8 cellular contexts compared by ENCODE assay signal in the genomic region with DNA sequence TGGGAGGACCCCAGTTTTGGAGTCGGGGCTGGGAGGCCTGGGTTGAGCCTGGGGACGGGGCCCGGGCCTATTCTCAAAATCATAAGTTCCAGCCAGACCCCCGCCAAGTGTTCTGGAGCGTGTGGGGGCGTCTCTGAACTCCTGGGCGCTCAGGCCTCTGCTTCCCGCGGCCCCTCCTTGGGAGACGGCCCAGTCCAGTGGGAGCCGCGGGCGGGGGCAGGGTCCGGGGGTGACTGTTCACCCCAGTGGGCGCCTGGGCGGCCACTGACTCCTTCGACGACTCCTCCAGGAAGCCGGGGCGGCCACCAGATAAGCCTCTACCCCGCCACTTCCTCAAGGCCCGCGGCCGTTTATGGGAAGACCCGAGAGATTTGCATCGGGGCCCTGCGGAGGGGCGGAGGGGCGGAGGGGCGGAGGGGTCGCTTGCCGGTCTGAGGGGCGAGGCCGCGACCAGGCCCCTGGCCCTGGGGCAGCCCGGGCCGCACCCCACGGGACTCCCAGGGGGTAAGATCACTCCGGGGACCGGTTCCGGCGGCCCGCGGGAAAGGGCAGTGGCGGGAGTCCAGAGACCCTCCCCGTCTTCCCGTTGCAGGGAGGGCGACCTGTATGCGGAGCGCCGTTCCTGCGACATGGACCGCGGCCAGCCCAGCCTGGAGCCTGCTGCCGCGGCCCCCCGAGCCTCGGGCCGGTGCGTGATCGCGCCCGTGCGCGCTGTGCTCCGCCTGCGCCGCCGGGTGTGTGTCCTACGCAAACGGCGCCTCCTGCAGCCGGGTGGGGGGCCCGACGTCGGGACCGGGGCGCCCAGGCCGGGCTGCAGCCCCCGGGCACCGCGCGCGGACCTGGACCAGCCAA. TPM values are rescaled to one million over a fixed set of nuclear protein-coding genes. Genes with fewer than 3 reads are reported as not detected.
DNase-seq lines count a peak whose midpoint lies in the region; ATAC-seq and TF ChIP-seq lines count a peak whose summit lies in the region.

No MANE protein-coding gene starts in this region.

- DNase-seq in activated T-cell treated with anti-CD3 and anti-CD28 coated beads, Interleukin-2, amount 50 U/mL, for 72 hours: no peak
- DNase-seq in activated T-cell treated with anti-CD3 and anti-CD28 coated beads, Interleukin-2, amount 50 U/mL, for 1 hour: no peak
- no peak for DNase-seq in activated CD8-positive, alpha-beta T cell treated with anti-CD3 and anti-CD28 coated beads for 36 hours
- DNase-seq in left ventricle myocardium inferior: no peak
- DNase-seq in skeletal muscle cell (ENCODE audit: low read depth): no peak
- no peak for DNase-seq in NCI-H1105 (lab: John Stamatoyannopoulos, UW)
- DNase-seq in AML-193 (lab: John Stamatoyannopoulos, UW): no peak
- no peak for DNase-seq in KG1 (lab: John Stamatoyannopoulos, UW)

- peak overlapping the region; percentile 86 to 95 for H3K4me3 Mint-ChIP-seq in activated T-cell treated with anti-CD3 and anti-CD28 coated beads, Interleukin-2, amount 50 U/mL, for 72 hours
- H3K4me3 Mint-ChIP-seq in activated CD8-positive, alpha-beta T cell treated with anti-CD3 and anti-CD28 coated beads for 36 hours: peak overlapping the region; percentile 72

- no peaks in the 10 kb centered on the region for H3K9me3 ChIP-seq in left ventricle myocardium inferior (replicated peaks)

- no peak for TF ChIP-seq CTCF in activated CD8-positive, alpha-beta T cell treated with anti-CD3 and anti-CD28 coated beads for 36 hours (IDR thresholded peaks at IDR 0.05)
- no peak for TF ChIP-seq CTCF in left ventricle myocardium inferior (IDR thresholded peaks at IDR 0.05; ENCODE audit: borderline replicate concordance)

- peaks cover 10% of the 10 kb centered on the region for H3K27me3 Mint-ChIP-seq in activated T-cell treated with anti-CD3 and anti-CD28 coated beads, Interleukin-2, amount 50 U/mL, for 72 hours (ENCODE audit: low read depth)
- peaks cover 9% of the 10 kb centered on the region for H3K27me3 Mint-ChIP-seq in activated CD8-positive, alpha-beta T cell treated with anti-CD3 and anti-CD28 coated beads for 36 hours

- peaks cover 7% of the 10 kb centered on the region for H3K27me3 ChIP-seq in left ventricle myocardium inferior (ENCODE audit: low read depth)

- H3K36me3 ChIP-seq in left ventricle myocardium inferior: peaks cover 27% of the 10 kb centered on the region

- H3K36me3 Mint-ChIP-seq in activated T-cell treated with anti-CD3 and anti-CD28 coated beads, Interleukin-2, amount 50 U/mL, for 72 hours (ENCODE audit: insufficient read depth in 2 of 2): peaks cover 0 to 2% of the 10 kb centered on the region in 2 donors
- H3K36me3 Mint-ChIP-seq in activated CD8-positive, alpha-beta T cell treated with anti-CD3 and anti-CD28 coated beads for 36 hours (ENCODE audit: low read depth): peaks cover 6% of the 10 kb centered on the region

- POLR2A ChIA-PET in activated CD8-positive, alpha-beta T cell treated with anti-CD3 and anti-CD28 coated beads for 36 hours (lab: Charles Lee): interaction anchor here (1.0 to 1.6 kb wide), 3 partner anchors 12 to 36 kb away, joined by 3 to 7 read pairs (median 5); partner anchors contain the start of gene NRARP

- peak overlapping the region; percentile 99 for H3K27ac ChIP-seq in left ventricle myocardium inferior (replicated peaks)

- CTCF ChIA-PET in activated CD8-positive, alpha-beta T cell treated with anti-CD3 and anti-CD28 coated beads for 36 hours (lab: Charles Lee): interaction anchor here (1.9 kb wide), 1 partner anchor 145 kb away, joined by 4 read pairs; the partner anchor contains the start of genes EXD3 and NOXA1

- H3K4me3 ChIP-seq in left ventricle myocardium inferior: peak overlapping the region; percentile 73
- peak overlapping the region; percentile 46 for H3K4me3 ChIP-seq in skeletal muscle cell (ENCODE audit: low read depth, low read length)

- peaks cover 12% of the 10 kb centered on the region for H3K4me1 Mint-ChIP-seq in activated T-cell treated with anti-CD3 and anti-CD28 coated beads, Interleukin-2, amount 50 U/mL, for 72 hours (ENCODE audit: low read depth)
- H3K4me1 Mint-ChIP-seq in activated CD8-positive, alpha-beta T cell treated with anti-CD3 and anti-CD28 coated beads for 36 hours (ENCODE audit: low read depth): peaks cover 11% of the 10 kb centered on the region

- intact Hi-C loops in activated CD8-positive, alpha-beta T cell treated with anti-CD3 and anti-CD28 coated beads for 36 hours (cut with micrococcal nuclease): no loop called here
- intact Hi-C loops in left ventricle myocardium inferior (cut with micrococcal nuclease): no loop called here

- peaks cover 80% of the 10 kb centered on the region for H3K4me1 ChIP-seq in left ventricle myocardium inferior

- no peaks in the 10 kb centered on the region for H3K9me3 Mint-ChIP-seq in activated T-cell treated with anti-CD3 and anti-CD28 coated beads, Interleukin-2, amount 50 U/mL, for 72 hours
- no peaks in the 10 kb centered on the region for H3K9me3 Mint-ChIP-seq in activated CD8-positive, alpha-beta T cell treated with anti-CD3 and anti-CD28 coated beads for 36 hours

- peak in 1 of 2 donors; percentile 21 for ATAC-seq in activated T-cell treated with anti-CD3 and anti-CD28 coated beads, Interleukin-2, amount 50 U/mL, for 72 hours (replicated peaks in 1 of 2)
- ATAC-seq in activated CD8-positive, alpha-beta T cell treated with anti-CD3 and anti-CD28 coated beads for 36 hours: peak; percentile 5

- H3K27ac Mint-ChIP-seq in activated T-cell treated with anti-CD3 and anti-CD28 coated beads, Interleukin-2, amount 50 U/mL, for 72 hours: no peak overlapping the region
- H3K27ac Mint-ChIP-seq in activated CD8-positive, alpha-beta T cell treated with anti-CD3 and anti-CD28 coated beads for 36 hours: no peak overlapping the region

RNA-seq across cellular contexts. Expression of gene TOR4A, which starts 0.8 kb away (rescaled TPM):
- total RNA-seq in activated T-cell treated with anti-CD3 and anti-CD28 coated beads, Interleukin-2, amount 50 U/mL, for 72 hours: 1 to 10 TPM; 4.3 to 8.3 TPM
- 1 to 10 TPM; 2.9 to 3.0 TPM for total RNA-seq in activated CD8-positive, alpha-beta T cell treated with anti-CD3 and anti-CD28 coated beads for 36 hours
- total RNA-seq in left ventricle myocardium inferior: 16.3 TPM

RNA-seq across cellular contexts. Expression of gene NELFB, which starts 23.2 kb away (rescaled TPM):
- 10 to 100 TPM; 53.1 to 56.6 TPM for total RNA-seq in activated T-cell treated with anti-CD3 and anti-CD28 coated beads, Interleukin-2, amount 50 U/mL, for 72 hours
- 10 to 100 TPM; 50.9 to 54.3 TPM for total RNA-seq in activated CD8-positive, alpha-beta T cell treated with anti-CD3 and anti-CD28 coated beads for 36 hours
- 35.2 TPM for total RNA-seq in left ventricle myocardium inferior

RNA-seq across cellular contexts. Expression of gene NRARP, which starts 23.8 kb away (rescaled TPM):
- 1 to 10 TPM; 1.6 to 2.0 TPM for total RNA-seq in activated T-cell treated with anti-CD3 and anti-CD28 coated beads, Interleukin-2, amount 50 U/mL, for 72 hours
- 1 to 10 TPM; 3.3 to 4.4 TPM for total RNA-seq in activated CD8-positive, alpha-beta T cell treated with anti-CD3 and anti-CD28 coated beads for 36 hours
- 5.1 TPM for total RNA-seq in left ventricle myocardium inferior

RNA-seq across cellular contexts. Expression of gene STPG3, which starts 27.2 kb away (rescaled TPM):
- under 1 TPM in 1 of 2 donors, not detected in 1; 0.63 TPM for total RNA-seq in activated T-cell treated with anti-CD3 and anti-CD28 coated beads, Interleukin-2, amount 50 U/mL, for 72 hours
- not detected for total RNA-seq in activated CD8-positive, alpha-beta T cell treated with anti-CD3 and anti-CD28 coated beads for 36 hours
- total RNA-seq in left ventricle myocardium inferior: 0.58 TPM

RNA-seq across cellular contexts. Expression of gene TUBB4B, which starts 37.2 kb away (rescaled TPM):
- total RNA-seq in activated T-cell treated with anti-CD3 and anti-CD28 coated beads, Interleukin-2, amount 50 U/mL, for 72 hours: 100 to 1,000 TPM; 122 to 128 TPM
- total RNA-seq in activated CD8-positive, alpha-beta T cell treated with anti-CD3 and anti-CD28 coated beads for 36 hours: 100 to 1,000 TPM; 228 to 230 TPM
- total RNA-seq in left ventricle myocardium inferior: 463 TPM
